Comparison of ENCODE assay signal across 22 cellular contexts in the genomic region with DNA sequence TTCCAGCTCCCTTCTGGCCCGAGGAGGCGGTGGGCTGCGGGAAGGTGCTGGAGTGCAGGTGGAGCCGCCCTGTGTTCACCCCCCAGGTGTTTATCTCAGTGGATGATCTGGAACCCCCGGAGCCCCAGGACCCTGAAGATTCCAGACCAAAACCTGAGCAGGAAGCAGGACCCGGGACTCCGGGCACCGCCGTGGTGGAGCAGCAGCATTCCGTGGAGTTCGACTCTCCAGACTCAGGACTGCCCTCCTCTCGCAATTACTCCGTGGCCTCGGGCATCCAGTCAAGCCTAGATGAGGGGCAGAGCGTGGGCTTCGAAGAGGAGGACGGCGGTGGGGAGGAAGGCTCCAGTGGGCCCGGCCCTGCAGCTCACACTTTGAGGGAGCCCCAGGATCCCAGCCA. TPM values are rescaled to one million over a fixed set of nuclear protein-coding genes. Genes with fewer than 3 reads are reported as not detected.
DNase-seq lines count a peak whose midpoint lies in the region; ATAC-seq, FAIRE-seq and TF ChIP-seq lines count a peak whose summit lies in the region.
"Had no signal": no experiment of that assay in that cellular context is flagged by ENCODE, and none has a peak within 500 bp of the region (broad histone marks: within the 10 kb centered on the region; RNA-seq: fewer than 3 reads in every experiment).

No MANE protein-coding gene starts in this region.

- DNase-seq in SK-N-SH: peak; percentile 20
- no peak for DNase-seq in mammary epithelial cell
- no peak for DNase-seq in esophagus squamous epithelium (lab: John Stamatoyannopoulos, UW)
- DNase-seq in suprapubic skin (ENCODE audit: low spot score in 2 of 2): no peak
- DNase-seq in NCI-H446 treated with DMSO at 0.1 percent for 48 hours (lab: John Stamatoyannopoulos, UW): no peak
- DNase-seq in GM12891 (ENCODE audit: insufficient read length, low spot score): no peak
- DNase-seq in NCI-H510A treated with DMSO at 0.1 percent for 48 hours (lab: John Stamatoyannopoulos, UW): no peak
- DNase-seq: 8988T; C1 segment of cervical spinal cord; Calu3; CD8-positive, alpha-beta memory T cell; DMS153; Karpas-422; NCI-H1417 treated with DMSO at 0.1 percent for 48 hours; NCI-H187; NCI-H524; NCI-H774; NK-92 treated with Interleukin-12 subunit alpha and Interleukin-12 subunit beta, amount 100 ng/mL, for 24 hours had no signal

- POLR2A ChIA-PET in SK-N-SH (lab: Yijun Ruan, JAX): no interaction called here

- peaks cover 3 to 72% of the 10 kb centered on the region in 2 experiments for H3K36me3 ChIP-seq in SK-N-SH (replicated peaks in 1 of 2; ENCODE audit: control insufficient read depth in 1 of 2, insufficient read depth in 2 of 2, low read length in 1 of 2)
- H3K36me3 ChIP-seq in mammary epithelial cell (ENCODE audit: insufficient read depth, low read length): no peaks in the 10 kb centered on the region
- peaks cover 7 to 97% (median 17%) of the 10 kb centered on the region in 3 donors for H3K36me3 ChIP-seq in esophagus squamous epithelium
- peaks cover 78% of the 10 kb centered on the region for H3K36me3 ChIP-seq in suprapubic skin

- TF ChIP-seq POLR2A in esophagus squamous epithelium (IDR thresholded peaks at IDR 0.05) (no peak), suprapubic skin (IDR thresholded peaks at IDR 0.05) (no peak), GM12891 (IDR thresholded peaks at IDR 0.05; ENCODE audit: low read depth, low read length) (no peak)

- no peaks in the 10 kb centered on the region for H3F3A ChIP-seq in SK-N-SH (replicated peaks; ENCODE audit: insufficient read depth)

- H3K79me2 ChIP-seq in SK-N-SH (ENCODE audit: insufficient read depth) (no peaks in the 10 kb centered on the region), mammary epithelial cell (ENCODE audit: insufficient read depth, low read length) (no peaks in the 10 kb centered on the region)

- H3K4me1 ChIP-seq in SK-N-SH (ENCODE audit: control insufficient read depth in 1 of 2, insufficient read depth in 2 of 2, low read depth in 1 of 2, low read length in 1 of 2) (peaks cover 0 to 16% of the 10 kb centered on the region in 2 experiments; a peak in 1 of 4 replicates), mammary epithelial cell (ENCODE audit: insufficient read depth, low read length) (peaks cover 21% of the 10 kb centered on the region), esophagus squamous epithelium (peaks cover 0 to 20% (median 9%) of the 10 kb centered on the region in 3 donors), suprapubic skin (peaks cover 6% of the 10 kb centered on the region)

- TF ChIP-seq EP300 in SK-N-SH (IDR thresholded peaks at IDR 0.05; ENCODE audit: borderline replicate concordance in 1 of 2, low read depth in 1 of 2, low read length in 1 of 2) (no peak), suprapubic skin (IDR thresholded peaks at IDR 0.05) (no peak)

- FAIRE-seq in GM12891 (lab: Jason Lieb, UNC): no peak
- FAIRE-seq: GM12892, H54 had no signal

- TF ChIP-seq CTCF in SK-N-SH (IDR thresholded peaks at IDR 0.05) (no peak), mammary epithelial cell (conservative IDR thresholded peaks at IDR 0.05 in 1 of 2, IDR thresholded peaks at IDR 0.05 in 1 of 2; ENCODE audit: extremely low read depth in 1 of 2, insufficient read depth in 1 of 2, low read depth in 1 of 2, low read length in 2 of 2) (no peak), esophagus squamous epithelium (IDR thresholded peaks at IDR 0.05) (no peak), suprapubic skin (IDR thresholded peaks at IDR 0.05) (no peak)

- no TSS peak for BruUV-seq in mammary epithelial cell (replicated peaks; lab: Mats Ljungman, UMichigan)

- ATAC-seq in SK-N-SH treated with all-trans-retinoic acid at 6 μM for 48 hours: no peak
- ATAC-seq: Panc1 had no signal

- H4K20me1 ChIP-seq in SK-N-SH (ENCODE audit: insufficient read depth) (no peaks in the 10 kb centered on the region), mammary epithelial cell (ENCODE audit: insufficient read depth, low read length) (no peaks in the 10 kb centered on the region)

- H3K27me3 ChIP-seq in SK-N-SH (ENCODE audit: insufficient read depth) (no peaks in the 10 kb centered on the region), mammary epithelial cell (ENCODE audit: insufficient read depth, low read length) (no peaks in the 10 kb centered on the region), esophagus squamous epithelium (no peaks in the 10 kb centered on the region), suprapubic skin (no peaks in the 10 kb centered on the region)

- 100% methylated on average over 5 of the region's 19 CpGs for WGBS in SK-N-SH (ENCODE audit: low lambda C conversion rate)
- 15% methylated on average over 10 of the region's 19 CpGs for WGBS in mammary epithelial cell (ENCODE audit: low coverage, missing lambda C conversion rate)
- WGBS in esophagus squamous epithelium, 2 donors: 83 to 95% methylated on average over 4 to 11 of the region's 19 CpGs
- WGBS in suprapubic skin: 88% methylated on average over 12 of the region's 19 CpGs

- H3K4me2 ChIP-seq in SK-N-SH (no peak overlapping the region), mammary epithelial cell (ENCODE audit: insufficient read depth, low read depth, low read length) (peak overlapping the region; percentile 22)

- H3K9ac ChIP-seq in SK-N-SH (no peak overlapping the region), mammary epithelial cell (ENCODE audit: insufficient read depth, low read length) (no peak overlapping the region)

- in situ Hi-C loops in mammary epithelial cell (cut with MboI; ENCODE audit: low sequenced_read_pairs in 2 of 2): no loop called here

- H3K9me2 ChIP-seq in SK-N-SH: no peaks in the 10 kb centered on the region

- CTCF ChIA-PET in SK-N-SH (lab: Yijun Ruan, JAX): interaction anchor here (1.0 to 26.4 kb wide), 3 partner anchors 9 to 34 kb away, joined by 4 to 654 read pairs (median 4); partner anchors contain the start of gene MNT
- CTCF ChIA-PET in mammary epithelial cell (lab: Charles Lee; ENCODE audit: low non-redundant PET): no interaction called here

- no peak for TF ChIP-seq RAD21 in SK-N-SH (IDR thresholded peaks at IDR 0.05; ENCODE audit: low read length)

- dilution Hi-C loops in mammary epithelial cell (cut with HindIII; ENCODE audit: low sequenced_read_pairs): no loop called here

- H3K4me3 ChIP-seq in SK-N-SH (ENCODE audit: low read depth in 2 of 2, low read length in 1 of 2): no peak overlapping the region
- H3K4me3 ChIP-seq in mammary epithelial cell (replicated peaks in 1 of 3; ENCODE audit: insufficient read depth in 1 of 3, low read depth in 2 of 3, low read length in 3 of 3): no peak overlapping the region
- H3K4me3 ChIP-seq in esophagus squamous epithelium: no peak overlapping the region
- peak overlapping the region; percentile 10 for H3K4me3 ChIP-seq in suprapubic skin

- H2AFZ ChIP-seq in SK-N-SH (ENCODE audit: low read depth) (no peak overlapping the region), mammary epithelial cell (ENCODE audit: low read depth, low read length) (peak overlapping the region; percentile 2)

- H3K9me3 ChIP-seq in SK-N-SH: no peaks in the 10 kb centered on the region
- H3K9me3 ChIP-seq in mammary epithelial cell (replicated peaks; ENCODE audit: insufficient read depth, low read length): no peaks in the 10 kb centered on the region
- H3K9me3 ChIP-seq in esophagus squamous epithelium: no peaks in the 10 kb centered on the region
- no peaks in the 10 kb centered on the region for H3K9me3 ChIP-seq in suprapubic skin

- intact Hi-C loops in mammary epithelial cell (cut with micrococcal nuclease): no loop called here
- intact Hi-C loops in esophagus squamous epithelium (cut with DNase I): no loop called here

- no peak overlapping the region for H3K27ac ChIP-seq in SK-N-SH (ENCODE audit: low read depth in 2 of 2, low read length in 1 of 2)
- H3K27ac ChIP-seq in mammary epithelial cell (ENCODE audit: insufficient read depth, low read depth, low read length): no peak overlapping the region
- H3K27ac ChIP-seq in esophagus squamous epithelium: peak overlapping the region in 3 of 4 donors; percentile 52 to 72 (median 62)
- peak overlapping the region; percentile 51 for H3K27ac ChIP-seq in suprapubic skin

TF ChIP-seq in SK-N-SH, 30 proteins besides CTCF, POLR2A, EP300 and RAD21 (continues in another document):
- TF ChIP-seq RFX5 (IDR thresholded peaks at IDR 0.05; ENCODE audit: low read length): no peak
- TF ChIP-seq TCF12 (IDR thresholded peaks at IDR 0.05): no peak

TF ChIP-seq in GM12891, 5 proteins besides CTCF, POLR2A, EP300 and RAD21:
- no peak for TF ChIP-seq SPI1 (IDR thresholded peaks at IDR 0.05; ENCODE audit: low read depth, low read length)
- TF ChIP-seq POU2F2 (IDR thresholded peaks at IDR 0.05; ENCODE audit: low read depth, low read length): no peak
- no peak for TF ChIP-seq POLR2AphosphoS5 (IDR thresholded peaks at IDR 0.05; ENCODE audit: low read depth, low read length)
- no peak for TF ChIP-seq TAF1 (IDR thresholded peaks at IDR 0.05; ENCODE audit: low read depth, low read length)

RNA-seq across cellular contexts. Expression of gene MNT, which starts 25.5 kb away (rescaled TPM):
- polyA plus RNA-seq in SK-N-SH (2012; rRNA removed) (7.1 and 7.4 TPM in 2 replicates), mammary epithelial cell (4.1 TPM)
- 3.2 and 4.4 TPM in 2 replicates for polyA plus RNA-seq in SK-N-SH (2012; cell fraction: cytosol; rRNA removed)
- 50.2 and 76.3 TPM in 2 replicates for polyA plus RNA-seq in SK-N-SH (2012; cell fraction: nucleus; rRNA removed)
- total RNA-seq in mammary epithelial cell (10 to 100 TPM in 1 of 2 donors, 1 to 10 TPM in 1; 5.5 to 32.3 TPM), esophagus squamous epithelium (10 to 100 TPM in 3 of 4 donors, 1 to 10 TPM in 1; 7.2 to 23.0 (median 17.4) TPM), suprapubic skin (10 to 100 TPM; 20.9 to 50.0 (median 44.1) TPM)
- 7.8 TPM for polyA minus RNA-seq in mammary epithelial cell
- polyA plus RNA-seq in GM12891 (2012; ENCODE audit: low read depth, missing spikeins): 7.7 TPM

RNA-seq across cellular contexts. Expression of gene SGSM2, which starts 38.1 kb away (rescaled TPM):
- polyA plus RNA-seq in SK-N-SH (2012; rRNA removed): 85.9 and 98.6 TPM in 2 replicates
- polyA plus RNA-seq in SK-N-SH (2012; cell fraction: cytosol; rRNA removed): 18.0 and 30.4 TPM in 2 replicates
- 605 and 826 TPM in 2 replicates for polyA plus RNA-seq in SK-N-SH (2012; cell fraction: nucleus; rRNA removed)
- total RNA-seq in mammary epithelial cell: 10 to 100 TPM; 28.2 to 32.5 TPM
- 24.4 TPM for polyA plus RNA-seq in mammary epithelial cell
- 30.1 TPM for polyA minus RNA-seq in mammary epithelial cell
- total RNA-seq in esophagus squamous epithelium: 10 to 100 TPM; 24.3 to 67.9 (median 35.3) TPM
- 100 to 1,000 TPM in 2 of 4 donors, 10 to 100 TPM in 2; 48.2 to 117 (median 90.4) TPM for total RNA-seq in suprapubic skin
- 35.4 TPM for polyA plus RNA-seq in GM12891 (2012; ENCODE audit: low read depth, missing spikeins)

RNA-seq across cellular contexts. Expression of gene TSR1, which starts 39.1 kb away (rescaled TPM):
- polyA plus RNA-seq in SK-N-SH (2012; rRNA removed) (26.7 and 29.0 TPM in 2 replicates), mammary epithelial cell (15.9 TPM)
- polyA plus RNA-seq in SK-N-SH (2012; cell fraction: cytosol; rRNA removed): 26.0 and 27.0 TPM in 2 replicates
- polyA plus RNA-seq in SK-N-SH (2012; cell fraction: nucleus; rRNA removed): 38.2 and 50.3 TPM in 2 replicates
- total RNA-seq in mammary epithelial cell (10 to 100 TPM; 51.0 to 51.5 TPM), esophagus squamous epithelium (10 to 100 TPM; 20.3 to 70.2 (median 46.0) TPM), suprapubic skin (10 to 100 TPM; 44.3 to 68.6 (median 59.3) TPM)
- polyA minus RNA-seq in mammary epithelial cell: 23.9 TPM
- 32.4 TPM for polyA plus RNA-seq in GM12891 (2012; ENCODE audit: low read depth, missing spikeins)

Comparison
In these comparisons a context has a peak if more than half of its experiments do, and no peak if none do; other contexts are left out.
1. H3K27ac ChIP-seq: peak in esophagus squamous epithelium (3 of 4) and suprapubic skin (single experiment); none in SK-N-SH (0 of 2) and mammary epithelial cell (single experiment).